ENCODE assay signal across 8 cellular contexts in genomic region chr3:182980204-182981037, GRCh38. TPM values are rescaled to one million over a fixed set of nuclear protein-coding genes. Genes with fewer than 3 reads are reported as not detected.
DNase-seq lines count a peak whose midpoint lies in the region; TF ChIP-seq lines count a peak whose summit lies in the region.

TSS of gene DCUN1D1 (minus strand) at chr3:182980538. CDS start at chr3:182980489, 49 bp downstream.

- H3K27me3 ChIP-seq in stomach: no peaks in the 10 kb centered on the region

- H3K4me1 Mint-ChIP-seq in neural crest cell: peaks cover 27% of the 10 kb centered on the region

- no peak for TF ChIP-seq CTCF in LNCaP clone FGC (IDR thresholded peaks at IDR 0.05; ENCODE audit: control insufficient read depth, extremely low read depth, insufficient read depth)
- TF ChIP-seq CTCF in fibroblast of villous mesenchyme (IDR thresholded peaks at IDR 0.05; ENCODE audit: insufficient read depth, low read depth, low read length): no peak
- no peak for TF ChIP-seq CTCF in neural crest cell (conservative IDR thresholded peaks at IDR 0.05)
- no peak for TF ChIP-seq CTCF in stomach (IDR thresholded peaks at IDR 0.05)

- peak; percentile 89 for DNase-seq in ELR (ENCODE audit: low read depth)
- DNase-seq in GOT3 (lab: John Stamatoyannopoulos, UW): peak; percentile 76
- DNase-seq in LNCaP clone FGC (ENCODE audit: low read depth): peak; percentile 22
- DNase-seq in SIG-M5 treated with dmso at 0.1 percent for 504 hours (lab: John Stamatoyannopoulos, UW; ENCODE audit: unreplicated experiment): peak; percentile 63
- peak; percentile 91 for DNase-seq in activated gamma-delta T cell (lab: John Stamatoyannopoulos, UW)
- peak; percentile 88 for DNase-seq in fibroblast of villous mesenchyme (ENCODE audit: low read depth)
- DNase-seq in neural crest cell (ENCODE audit: low read depth, low spot score): peak; percentile 90
- peak; percentile 93 for DNase-seq in stomach

- no peaks in the 10 kb centered on the region for H3K36me3 ChIP-seq in stomach

- WGBS in stomach, 5 donors: 0 to 1% (median 0%) methylated on average over 22 to 90 of the region's 106 CpGs

- TF ChIP-seq EP300 in stomach (IDR thresholded peaks at IDR 0.05): no peak

- peak within 1 kb of the TSS; percentile 41 for H3K27ac Mint-ChIP-seq in neural crest cell (ENCODE audit: unreplicated experiment)

- peak within 1 kb of the TSS; percentile 94 for H3K4me3 Mint-ChIP-seq in neural crest cell

- H3K9me3 ChIP-seq in stomach: no peaks in the 10 kb centered on the region

- no peaks in the 10 kb centered on the region for H3K9me3 Mint-ChIP-seq in neural crest cell

- peaks cover 3% of the 10 kb centered on the region for H3K36me3 Mint-ChIP-seq in neural crest cell (ENCODE audit: low read depth)

- no peak for TF ChIP-seq POLR2A in stomach (IDR thresholded peaks at IDR 0.05)

- peak within 1 kb of the TSS; percentile 86 to 95 (median 91) for H3K27ac ChIP-seq in stomach

- H3K4me1 ChIP-seq in stomach: peaks cover 14 to 44% (median 29%) of the 10 kb centered on the region in 4 donors

- H3K4me3 ChIP-seq in LNCaP clone FGC (ENCODE audit: low read depth, low read length) (peak within 1 kb of the TSS; percentile 86), fibroblast of villous mesenchyme (ENCODE audit: low read depth, low read length) (peak within 1 kb of the TSS; percentile 90), stomach (peak within 1 kb of the TSS; percentile 83 to 99 (median 96))

- no peaks in the 10 kb centered on the region for H3K27me3 Mint-ChIP-seq in neural crest cell (ENCODE audit: low read depth)

- intact Hi-C loops in stomach (cut with DNase I; ENCODE audit: low total_unique reads): no loop called here

RNA-seq across cellular contexts. Expression of gene DCUN1D1, which starts in this region (rescaled TPM):
- 23.2 and 40.2 TPM in 2 replicates for total RNA-seq in fibroblast of villous mesenchyme
- 48.3 and 57.6 TPM in 2 replicates for total RNA-seq in neural crest cell
- 10 to 100 TPM; 10.4 to 56.4 (median 21.3) TPM for total RNA-seq in stomach
- 10 to 100 TPM in 2 of 3 donors, 1 to 10 TPM in 1; 7.0 to 12.8 (median 10.6) TPM for polyA plus RNA-seq in stomach

Comparison
In these comparisons a context has a peak if more than half of its experiments do, and no peak if none do; other contexts are left out.
1. Peak in every context shown above with its lines: DNase-seq, H3K4me3 ChIP-seq and H3K27ac ChIP-seq.
2. DNase-seq: peak in every context shown above with its lines; median percentile 93 in stomach; 91 in activated gamma-delta T cell; 90 in neural crest cell; 89 in ELR; 88 in fibroblast of villous mesenchyme; 76 in GOT3; 63 in SIG-M5 treated with dmso at 0.1 percent for 504 hours; 22 in LNCaP clone FGC.